19 cellular contexts compared by ENCODE assay signal in genomic region chr2:14554829-14555580, GRCh38.
"Had no signal": no experiment of that assay in that cellular context is flagged by ENCODE, and none has a peak within 500 bp of the region (broad histone marks: within the 10 kb centered on the region; RNA-seq: fewer than 3 reads in every experiment).

No MANE protein-coding gene starts in this region.

- H3K9me3 Mint-ChIP-seq: activated B cell treated with CpG ODN at 0.5 μM for 24 hours; activated CD4-positive, alpha-beta memory T cell treated with anti-CD3 and anti-CD28 coated beads for 36 hours; T-helper 2 cell treated with Interferon-gamma antibody and Interleukin-4, amounts not matched to agents 5 μg/mL and 100 μg/mL, for 36 hours had no signal

- FAIRE-seq: kidney, TTC549 had no signal

- ATAC-seq: naive thymus-derived CD4-positive, alpha-beta T cell; psoas muscle; right lobe of liver; stimulated activated effector memory CD8-positive, alpha-beta T cell treated with anti-CD3 and anti-CD28 coated beads, Interleukin-12 subunit alpha, Interleukin-12 subunit beta, amount 100 ng/mL, for 72 hours had no signal

- H3K4me1 ChIP-seq: ascending aorta, psoas muscle, right lobe of liver, stomach had no signal

- H3K9me3 ChIP-seq: ascending aorta, left ventricle myocardium inferior, psoas muscle, right lobe of liver, SK-N-SH, stomach had no signal

- H3K4me3 ChIP-seq: ascending aorta, left ventricle myocardium inferior, psoas muscle, right lobe of liver, stomach had no signal

- H3K27me3 Mint-ChIP-seq: activated B cell treated with CpG ODN at 0.5 μM for 24 hours; activated CD4-positive, alpha-beta memory T cell treated with anti-CD3 and anti-CD28 coated beads for 36 hours; activated naive CD4-positive, alpha-beta T cell treated with anti-CD3 and anti-CD28 coated beads, Interleukin-2, amount 50 U/mL, for 24 hours had no signal

- H3K27ac ChIP-seq: ascending aorta, left ventricle myocardium inferior, psoas muscle, right lobe of liver, stomach had no signal

- H3K36me3 Mint-ChIP-seq: activated CD4-positive, alpha-beta memory T cell treated with anti-CD3 and anti-CD28 coated beads for 36 hours; activated naive CD4-positive, alpha-beta T cell treated with anti-CD3 and anti-CD28 coated beads, Interleukin-2, amount 50 U/mL, for 24 hours; naive thymus-derived CD4-positive, alpha-beta T cell; stimulated activated effector memory CD8-positive, alpha-beta T cell treated with anti-CD3 and anti-CD28 coated beads, Interleukin-12 subunit alpha, Interleukin-12 subunit beta, amount 100 ng/mL, for 72 hours had no signal

- H3K4me2 ChIP-seq: SK-N-SH had no signal

- DNase-seq: activated B cell treated with CpG ODN at 0.5 μM for 24 hours; activated CD4-positive, alpha-beta memory T cell treated with anti-CD3 and anti-CD28 coated beads for 36 hours; activated CD4-positive, alpha-beta T cell treated with anti-CD3 and anti-CD28 coated beads for 4 hours; activated T-cell treated with anti-CD3 and anti-CD28 coated beads, Interleukin-2, amount 50 U/mL, for 1 hour; effector CD4-positive, alpha-beta T cell; kidney; left ventricle myocardium inferior; mammary epithelial cell; naive thymus-derived CD4-positive, alpha-beta T cell; psoas muscle; right lobe of liver; SK-N-SH; stimulated activated CD4-positive, alpha-beta T cell treated with anti-CD3 and anti-CD28 coated beads, Interleukin-4, amount 100 ng/mL, for 24 hours; stomach had no signal

- H3K4me3 Mint-ChIP-seq: activated B cell treated with CpG ODN at 0.5 μM for 24 hours; activated CD4-positive, alpha-beta memory T cell treated with anti-CD3 and anti-CD28 coated beads for 36 hours; activated naive CD4-positive, alpha-beta T cell treated with anti-CD3 and anti-CD28 coated beads, Interleukin-2, amount 50 U/mL, for 24 hours; naive thymus-derived CD4-positive, alpha-beta T cell; stimulated activated effector memory CD8-positive, alpha-beta T cell treated with anti-CD3 and anti-CD28 coated beads, Interleukin-12 subunit alpha, Interleukin-12 subunit beta, amount 100 ng/mL, for 72 hours; T-helper 2 cell treated with Interferon-gamma antibody and Interleukin-4, amounts not matched to agents 5 μg/mL and 100 μg/mL, for 36 hours had no signal

- H3K27ac Mint-ChIP-seq: activated B cell treated with CpG ODN at 0.5 μM for 24 hours; activated CD4-positive, alpha-beta memory T cell treated with anti-CD3 and anti-CD28 coated beads for 36 hours; activated naive CD4-positive, alpha-beta T cell treated with anti-CD3 and anti-CD28 coated beads, Interleukin-2, amount 50 U/mL, for 24 hours; naive thymus-derived CD4-positive, alpha-beta T cell; stimulated activated effector memory CD8-positive, alpha-beta T cell treated with anti-CD3 and anti-CD28 coated beads, Interleukin-12 subunit alpha, Interleukin-12 subunit beta, amount 100 ng/mL, for 72 hours; T-helper 2 cell treated with Interferon-gamma antibody and Interleukin-4, amounts not matched to agents 5 μg/mL and 100 μg/mL, for 36 hours had no signal

- H3K4me1 Mint-ChIP-seq: activated B cell treated with CpG ODN at 0.5 μM for 24 hours; activated naive CD4-positive, alpha-beta T cell treated with anti-CD3 and anti-CD28 coated beads, Interleukin-2, amount 50 U/mL, for 24 hours; naive thymus-derived CD4-positive, alpha-beta T cell; stimulated activated effector memory CD8-positive, alpha-beta T cell treated with anti-CD3 and anti-CD28 coated beads, Interleukin-12 subunit alpha, Interleukin-12 subunit beta, amount 100 ng/mL, for 72 hours had no signal

- H3K36me3 ChIP-seq: ascending aorta, left ventricle myocardium inferior, right lobe of liver, stomach had no signal

- H3K27me3 ChIP-seq: ascending aorta, right lobe of liver, stomach had no signal

- H3K9ac ChIP-seq: SK-N-SH had no signal
